ENCODE assay signal across 37 cellular contexts in genomic region chr1:153307221-153307600, GRCh38. TPM values are rescaled to one million over a fixed set of nuclear protein-coding genes. Genes with fewer than 3 reads are reported as not detected.
"Had no signal": no experiment of that assay in that cellular context is flagged by ENCODE, and none has a peak within 500 bp of the region (broad histone marks: within the 10 kb centered on the region; RNA-seq: fewer than 3 reads in every experiment).

No MANE protein-coding gene starts in this region.

- H3K36me3 Mint-ChIP-seq: activated naive CD4-positive, alpha-beta T cell treated with anti-CD3 and anti-CD28 coated beads, Interleukin-2, amount 10 ng/mL, durations not matched to agents 7 days and 5 days; activated naive CD4-positive, alpha-beta T cell treated with anti-CD3 and anti-CD28 coated beads, Interleukin-2, amount 50 U/mL, for 72 hours; activated naive CD8-positive, alpha-beta T cell treated with anti-CD3 and anti-CD28 coated beads, Interleukin-2, amount 10 ng/mL, durations not matched to agents 7 days and 5 days; brain; WTC11 had no signal

- H2AFZ ChIP-seq: hepatocyte had no signal

- H3K27ac Mint-ChIP-seq: activated CD4-positive, alpha-beta memory T cell treated with anti-CD3 and anti-CD28 coated beads, Interleukin-2, amount 10 ng/mL, durations not matched to agents 7 days and 5 days; activated CD4-positive, alpha-beta T cell treated with anti-CD3 and anti-CD28 coated beads, Interleukin-2, amount 10 ng/mL, durations not matched to agents 7 days and 5 days; activated naive CD4-positive, alpha-beta T cell treated with anti-CD3 and anti-CD28 coated beads, Interleukin-2, amount 10 ng/mL, durations not matched to agents 7 days and 5 days; activated naive CD4-positive, alpha-beta T cell treated with anti-CD3 and anti-CD28 coated beads, Interleukin-2, amount 50 U/mL, for 72 hours; activated naive CD8-positive, alpha-beta T cell treated with anti-CD3 and anti-CD28 coated beads, Interleukin-2, amount 10 ng/mL, durations not matched to agents 7 days and 5 days; activated T-cell treated with anti-CD3 and anti-CD28 coated beads, Interleukin-2, amount 50 U/mL, for 24 hours; activated T-cell treated with anti-CD3 and anti-CD28 coated beads, Interleukin-2, amount 50 U/mL, for 72 hours; brain; effector memory CD8-positive, alpha-beta T cell; WTC11 had no signal

- H3K36me3 ChIP-seq: ascending aorta, breast epithelium, cardiac muscle cell, gastroesophageal sphincter, heart right ventricle had no signal

- H3K9me3 Mint-ChIP-seq: activated CD4-positive, alpha-beta memory T cell treated with anti-CD3 and anti-CD28 coated beads, Interleukin-2, amount 10 ng/mL, durations not matched to agents 7 days and 5 days; activated CD4-positive, alpha-beta T cell treated with anti-CD3 and anti-CD28 coated beads, Interleukin-2, amount 10 ng/mL, durations not matched to agents 7 days and 5 days; activated naive CD4-positive, alpha-beta T cell treated with anti-CD3 and anti-CD28 coated beads, Interleukin-2, amount 10 ng/mL, durations not matched to agents 7 days and 5 days; activated naive CD4-positive, alpha-beta T cell treated with anti-CD3 and anti-CD28 coated beads, Interleukin-2, amount 50 U/mL, for 72 hours; activated naive CD8-positive, alpha-beta T cell treated with anti-CD3 and anti-CD28 coated beads, Interleukin-2, amount 10 ng/mL, durations not matched to agents 7 days and 5 days; activated T-cell treated with anti-CD3 and anti-CD28 coated beads, Interleukin-2, amount 50 U/mL, for 24 hours; activated T-cell treated with anti-CD3 and anti-CD28 coated beads, Interleukin-2, amount 50 U/mL, for 72 hours; brain; effector memory CD8-positive, alpha-beta T cell; WTC11 had no signal

- H3K79me2 ChIP-seq: hepatocyte had no signal

- H3K4me1 ChIP-seq: ascending aorta, breast epithelium, gastroesophageal sphincter, heart right ventricle had no signal

- H3K27me3 ChIP-seq: ascending aorta, breast epithelium, hepatocyte had no signal

- H3K4me3 ChIP-seq: ascending aorta, breast epithelium, cardiac muscle cell, coronary artery, esophagus squamous epithelium, gastroesophageal sphincter, heart right ventricle, hepatocyte had no signal

- ATAC-seq: activated naive CD4-positive, alpha-beta T cell treated with anti-CD3 and anti-CD28 coated beads, Interleukin-2, amount 50 U/mL, for 72 hours; activated T-cell treated with anti-CD3 and anti-CD28 coated beads, Interleukin-2, amount 50 U/mL, for 72 hours; effector memory CD8-positive, alpha-beta T cell; gastroesophageal sphincter; heart right ventricle had no signal

- DNase-seq: activated CD4-positive, alpha-beta memory T cell treated with anti-CD3 and anti-CD28 coated beads, Interleukin-2, amount 10 ng/mL, durations not matched to agents 7 days and 5 days; activated CD4-positive, alpha-beta T cell treated with anti-CD3 and anti-CD28 coated beads for 1 hour; activated CD4-positive, alpha-beta T cell treated with anti-CD3 and anti-CD28 coated beads for 4 hours; activated CD4-positive, alpha-beta T cell treated with anti-CD3 and anti-CD28 coated beads, Interleukin-2, amount 10 ng/mL, durations not matched to agents 7 days and 5 days; activated CD4-positive, alpha-beta T cell treated with anti-CD3 and anti-CD28 coated beads, Interleukin-2, amount 50 U/mL, for 4 hours; activated CD8-positive, alpha-beta memory T cell treated with anti-CD3 and anti-CD28 coated beads, Interleukin-2, amount 50 U/mL, for 48 hours; activated gamma-delta T cell; activated naive CD4-positive, alpha-beta T cell; activated naive CD4-positive, alpha-beta T cell treated with anti-CD3 and anti-CD28 coated beads, Interleukin-2, amount 10 ng/mL, durations not matched to agents 7 days and 5 days; activated naive CD8-positive, alpha-beta T cell treated with anti-CD3 and anti-CD28 coated beads, Interleukin-2, amount 10 ng/mL, durations not matched to agents 7 days and 5 days; activated T-cell treated with anti-CD3 and anti-CD28 coated beads for 4 hours; activated T-cell treated with anti-CD3 and anti-CD28 coated beads, Interleukin-2, amount 50 U/mL, for 24 hours; activated T-cell treated with anti-CD3 and anti-CD28 coated beads, Interleukin-2, amount 50 U/mL, for 72 hours; central memory CD4-positive, alpha-beta T cell; cerebellar nuclear complex; dermis blood vessel endothelial cell; effector CD4-positive, alpha-beta T cell; effector memory CD8-positive, alpha-beta T cell; esophagus squamous epithelium; foreskin melanocyte; heart right ventricle; T-helper 2 cell had no signal

- H3K4me3 Mint-ChIP-seq: activated CD4-positive, alpha-beta memory T cell treated with anti-CD3 and anti-CD28 coated beads, Interleukin-2, amount 10 ng/mL, durations not matched to agents 7 days and 5 days; activated CD4-positive, alpha-beta T cell treated with anti-CD3 and anti-CD28 coated beads, Interleukin-2, amount 10 ng/mL, durations not matched to agents 7 days and 5 days; activated naive CD4-positive, alpha-beta T cell treated with anti-CD3 and anti-CD28 coated beads, Interleukin-2, amount 10 ng/mL, durations not matched to agents 7 days and 5 days; activated naive CD8-positive, alpha-beta T cell treated with anti-CD3 and anti-CD28 coated beads, Interleukin-2, amount 10 ng/mL, durations not matched to agents 7 days and 5 days; activated T-cell treated with anti-CD3 and anti-CD28 coated beads, Interleukin-2, amount 50 U/mL, for 24 hours; activated T-cell treated with anti-CD3 and anti-CD28 coated beads, Interleukin-2, amount 50 U/mL, for 72 hours; brain; effector memory CD8-positive, alpha-beta T cell; WTC11 had no signal

- H3K9me3 ChIP-seq: ascending aorta, breast epithelium, esophagus squamous epithelium, gastroesophageal sphincter, heart right ventricle had no signal

- H3K4me1 Mint-ChIP-seq: activated CD4-positive, alpha-beta memory T cell treated with anti-CD3 and anti-CD28 coated beads, Interleukin-2, amount 10 ng/mL, durations not matched to agents 7 days and 5 days; activated CD4-positive, alpha-beta T cell treated with anti-CD3 and anti-CD28 coated beads, Interleukin-2, amount 10 ng/mL, durations not matched to agents 7 days and 5 days; activated naive CD4-positive, alpha-beta T cell treated with anti-CD3 and anti-CD28 coated beads, Interleukin-2, amount 10 ng/mL, durations not matched to agents 7 days and 5 days; activated naive CD8-positive, alpha-beta T cell treated with anti-CD3 and anti-CD28 coated beads, Interleukin-2, amount 10 ng/mL, durations not matched to agents 7 days and 5 days; brain had no signal

- H3K4me2 ChIP-seq: hepatocyte had no signal

- H3K27ac ChIP-seq: ascending aorta, breast epithelium, cardiac muscle cell, coronary artery, epithelial cell of prostate, esophagus squamous epithelium, gastroesophageal sphincter, heart right ventricle, hepatocyte, VCaP had no signal

RNA-seq across cellular contexts. Expression of gene PGLYRP3, which starts 5.5 kb away (rescaled TPM):
- total RNA-seq: activated CD4-positive, alpha-beta memory T cell treated with anti-CD3 and anti-CD28 coated beads, Interleukin-2, amount 10 ng/mL, durations not matched to agents 7 days and 5 days; activated CD4-positive, alpha-beta T cell treated with anti-CD3 and anti-CD28 coated beads, Interleukin-2, amount 10 ng/mL, durations not matched to agents 7 days and 5 days; activated naive CD4-positive, alpha-beta T cell treated with anti-CD3 and anti-CD28 coated beads, Interleukin-2, amount 50 U/mL, for 72 hours; activated naive CD8-positive, alpha-beta T cell treated with anti-CD3 and anti-CD28 coated beads, Interleukin-2, amount 10 ng/mL, durations not matched to agents 7 days and 5 days; activated T-cell treated with anti-CD3 and anti-CD28 coated beads, Interleukin-2, amount 50 U/mL, for 72 hours; ascending aorta; breast epithelium; cardiac muscle cell; dermis blood vessel endothelial cell; endothelial cell of umbilical vein; fibroblast of lung; fibroblast of villous mesenchyme; glomerular endothelial cell; heart right ventricle; hepatocyte; WTC11 had no signal
- polyA plus RNA-seq: cardiac muscle cell, endothelial cell of umbilical vein, fibroblast of lung, heart right ventricle, hepatocyte had no signal

RNA-seq across cellular contexts. Expression of gene PGLYRP4, which starts 41.4 kb away (rescaled TPM):
- total RNA-seq: activated CD4-positive, alpha-beta memory T cell treated with anti-CD3 and anti-CD28 coated beads, Interleukin-2, amount 10 ng/mL, durations not matched to agents 7 days and 5 days; activated CD4-positive, alpha-beta T cell treated with anti-CD3 and anti-CD28 coated beads, Interleukin-2, amount 10 ng/mL, durations not matched to agents 7 days and 5 days; activated naive CD4-positive, alpha-beta T cell treated with anti-CD3 and anti-CD28 coated beads, Interleukin-2, amount 50 U/mL, for 72 hours; activated naive CD8-positive, alpha-beta T cell treated with anti-CD3 and anti-CD28 coated beads, Interleukin-2, amount 10 ng/mL, durations not matched to agents 7 days and 5 days; ascending aorta; breast epithelium; cardiac muscle cell; dermis blood vessel endothelial cell; endothelial cell of umbilical vein; fibroblast of lung; fibroblast of villous mesenchyme; gastroesophageal sphincter; glomerular endothelial cell; heart right ventricle; hepatocyte; WTC11 had no signal
- polyA plus RNA-seq: endothelial cell of umbilical vein, fibroblast of lung, heart right ventricle, hepatocyte had no signal

RNA-seq across cellular contexts. Expression of gene LORICRIN, which starts 47.7 kb away (rescaled TPM):
- total RNA-seq: activated CD4-positive, alpha-beta memory T cell treated with anti-CD3 and anti-CD28 coated beads, Interleukin-2, amount 10 ng/mL, durations not matched to agents 7 days and 5 days; activated CD4-positive, alpha-beta T cell treated with anti-CD3 and anti-CD28 coated beads, Interleukin-2, amount 10 ng/mL, durations not matched to agents 7 days and 5 days; activated naive CD4-positive, alpha-beta T cell treated with anti-CD3 and anti-CD28 coated beads, Interleukin-2, amount 50 U/mL, for 72 hours; activated naive CD8-positive, alpha-beta T cell treated with anti-CD3 and anti-CD28 coated beads, Interleukin-2, amount 10 ng/mL, durations not matched to agents 7 days and 5 days; ascending aorta; breast epithelium; cardiac muscle cell; dermis blood vessel endothelial cell; endothelial cell of umbilical vein; esophagus squamous epithelium; fibroblast of lung; fibroblast of villous mesenchyme; gastroesophageal sphincter; glomerular endothelial cell; heart right ventricle; hepatocyte; WTC11 had no signal
- polyA plus RNA-seq: cardiac muscle cell, endothelial cell of umbilical vein, fibroblast of lung, heart right ventricle, hepatocyte had no signal

RNA-seq across cellular contexts. Expression of gene S100A9, which starts 50.4 kb away (rescaled TPM):
- total RNA-seq: activated T-cell treated with anti-CD3 and anti-CD28 coated beads, Interleukin-2, amount 50 U/mL, for 72 hours; endothelial cell of umbilical vein; fibroblast of lung; fibroblast of villous mesenchyme; glomerular endothelial cell had no signal
- polyA plus RNA-seq: cardiac muscle cell, endothelial cell of umbilical vein, fibroblast of lung had no signal
